Comparison of ENCODE assay signal across 16 cellular contexts in genomic region chr3:182671942-182672341, GRCh38.
DNase-seq lines count a peak whose midpoint lies in the region; ATAC-seq, FAIRE-seq and TF ChIP-seq lines count a peak whose summit lies in the region.
"Had no signal": no experiment of that assay in that cellular context is flagged by ENCODE, and none has a peak within 500 bp of the region (broad histone marks: within the 10 kb centered on the region; RNA-seq: fewer than 3 reads in every experiment).

No MANE protein-coding gene starts in this region.

- no peak for TF ChIP-seq POLR2A in GM12891 (IDR thresholded peaks at IDR 0.05; ENCODE audit: low read depth, low read length)

- H3K9me2 ChIP-seq in PC-9 (ENCODE audit: insufficient read depth) = no peaks in the 10 kb centered on the region; the same call in 1 of the 2 replicates

- no peak overlapping the region for H3K4me2 ChIP-seq in PC-9

- H3F3A ChIP-seq in PC-9 (ENCODE audit: insufficient read depth, low read depth) = no peaks in the 10 kb centered on the region

- H2AFZ ChIP-seq in PC-9 = no peak overlapping the region

- CTCF ChIA-PET in PC-9 (lab: Charles Lee) = no interaction called here

- H3K27ac ChIP-seq in PC-9 = no peak overlapping the region
- H3K27ac ChIP-seq: cardiac muscle cell, right atrium auricular region had no signal

- H3K9me3 ChIP-seq in PC-9 (ENCODE audit: insufficient read depth, low read depth) = no peaks in the 10 kb centered on the region
- H3K9me3 ChIP-seq: right atrium auricular region had no signal

- H3K4me1 ChIP-seq in PC-9 (replicated peaks; ENCODE audit: insufficient read depth) = no peaks in the 10 kb centered on the region
- H3K4me1 ChIP-seq: right atrium auricular region had no signal

- intact Hi-C loops in PC-9 (cut with micrococcal nuclease; ENCODE audit: unreplicated experiment) = no loop called here

- no peak overlapping the region for H3K4me3 ChIP-seq in PC-9
- H3K4me3 ChIP-seq in fibroblast of pulmonary artery (replicated peaks; ENCODE audit: low read depth, low read length) = no peak overlapping the region
- H3K4me3 ChIP-seq: cardiac muscle cell, right atrium auricular region had no signal

- peak; percentile 4 for DNase-seq in GM04504 (ENCODE audit: low read depth)
- peak; percentile 17 to 69 for DNase-seq in PC-9
- peak; percentile 15 for DNase-seq in fibroblast of pulmonary artery (ENCODE audit: low read depth)
- DNase-seq in putamen (ENCODE audit: low spot score) = peak; percentile 65
- no peak for DNase-seq in GM12891 (ENCODE audit: insufficient read length, low spot score)
- DNase-seq: activated gamma-delta T cell; CD8-positive, alpha-beta T cell; H7; left cardiac atrium; naive B cell; stimulated activated CD4-positive, alpha-beta T cell treated with anti-CD3 and anti-CD28 coated beads, Interleukin-4, amount 100 ng/mL, for 24 hours had no signal

- POLR2A ChIA-PET in PC-9 (lab: Charles Lee; ENCODE audit: unreplicated experiment) = interaction anchor here (0.6 kb wide), 2 partner anchors 13 to 35 kb away, joined by 4 to 5 read pairs; no protein-coding TSS in a partner anchor

- ATAC-seq in HG03039 (IDR thresholded peaks at IDR 0.05; ENCODE audit: unreplicated experiment) (no peak), HG02759 (IDR thresholded peaks at IDR 0.05; ENCODE audit: unreplicated experiment) (no peak)
- ATAC-seq: CD8-positive, alpha-beta T cell; left cardiac atrium; stimulated activated memory B cell treated with anti-CD40 and anti-IgM and Interleukin-4, amounts not matched to agents 10 μg/mL and 1 μg/mL and 100 μg/mL, for 72 hours had no signal

- no peaks in the 10 kb centered on the region for H3K79me2 ChIP-seq in PC-9 (ENCODE audit: low read depth)

- no peaks in the 10 kb centered on the region for H4K20me1 ChIP-seq in PC-9 (ENCODE audit: insufficient read depth)

- FAIRE-seq in GM12891 (lab: Jason Lieb, UNC) = no peak

- H3K36me3 ChIP-seq in PC-9 (ENCODE audit: low read depth) = no peaks in the 10 kb centered on the region
- H3K36me3 ChIP-seq: cardiac muscle cell, right atrium auricular region had no signal

- TF ChIP-seq CTCF in PC-9 (conservative IDR thresholded peaks at IDR 0.05) (no peak), fibroblast of pulmonary artery (IDR thresholded peaks at IDR 0.05; ENCODE audit: low read length, missing control alignments) (no peak)

- BruUV-seq in PC-9 (replicated peaks; lab: Mats Ljungman, UMichigan) = no TSS peak

- H3K27me3 ChIP-seq in PC-9 (ENCODE audit: insufficient read depth, low read depth) = no peaks in the 10 kb centered on the region
- H3K27me3 ChIP-seq: cardiac muscle cell, right atrium auricular region had no signal

TF ChIP-seq in GM12891, 5 proteins besides CTCF, POLR2A, EP300 and RAD21:
- TF ChIP-seq PAX5 (IDR thresholded peaks at IDR 0.05; ENCODE audit: insufficient read depth, low read length, severe bottlenecking) (no peak), SPI1 (IDR thresholded peaks at IDR 0.05; ENCODE audit: low read depth, low read length) (no peak), POLR2AphosphoS5 (IDR thresholded peaks at IDR 0.05; ENCODE audit: low read depth, low read length) (no peak), TAF1 (IDR thresholded peaks at IDR 0.05; ENCODE audit: low read depth, low read length) (no peak)
